16 cellular contexts compared by ENCODE assay signal in genomic region chr7:120867932-120868331, GRCh38. TPM values are rescaled to one million over a fixed set of nuclear protein-coding genes. Genes with fewer than 3 reads are reported as not detected.
DNase-seq lines count a peak whose midpoint lies in the region; ATAC-seq and TF ChIP-seq lines count a peak whose summit lies in the region.
"Had no signal": no experiment of that assay in that cellular context is flagged by ENCODE, and none has a peak within 500 bp of the region (broad histone marks: within the 10 kb centered on the region; RNA-seq: fewer than 3 reads in every experiment).

No MANE protein-coding gene starts in this region.

- H3K9me3 Mint-ChIP-seq in stimulated activated effector memory CD8-positive, alpha-beta T cell treated with anti-CD3 and anti-CD28 coated beads, Interleukin-12 subunit alpha, Interleukin-12 subunit beta, amount 100 ng/mL, for 72 hours, result no peaks in the 10 kb centered on the region
- no peaks in the 10 kb centered on the region for H3K9me3 Mint-ChIP-seq in type B pancreatic cell
- H3K9me3 Mint-ChIP-seq: activated naive CD4-positive, alpha-beta T cell treated with anti-CD3 and anti-CD28 coated beads, Interleukin-2, amount 50 U/mL, for 24 hours; central memory CD8-positive, alpha-beta T cell; T-cell had no signal

- WGBS in neuronal stem cell (ENCODE audit: extremely low coverage in 2 of 2, insufficient read length in 2 of 2, insufficient replicate concordance in 1 of 2), 2 donors, result no CpG with 5 or more reads among the region's 1 CpG

- H3K4me3 Mint-ChIP-seq in stimulated activated effector memory CD8-positive, alpha-beta T cell treated with anti-CD3 and anti-CD28 coated beads, Interleukin-12 subunit alpha, Interleukin-12 subunit beta, amount 100 ng/mL, for 72 hours, result no peak overlapping the region
- no peak overlapping the region for H3K4me3 Mint-ChIP-seq in type B pancreatic cell
- H3K4me3 Mint-ChIP-seq: activated CD8-positive, alpha-beta T cell treated with anti-CD3 and anti-CD28 coated beads, Interleukin-2, amount 10 ng/mL, durations not matched to agents 7 days and 5 days; activated naive CD4-positive, alpha-beta T cell treated with anti-CD3 and anti-CD28 coated beads, Interleukin-2, amount 50 U/mL, for 24 hours; central memory CD8-positive, alpha-beta T cell; T-cell had no signal

- no peak overlapping the region for H3K4me2 ChIP-seq in neuronal stem cell (ENCODE audit: insufficient read depth, low read length, poor library complexity, severe bottlenecking)

- H2AFZ ChIP-seq in neuronal stem cell (ENCODE audit: low read length), result no peak overlapping the region

- ATAC-seq in GM18907 (IDR thresholded peaks at IDR 0.05; ENCODE audit: unreplicated experiment) (peak; percentile 61), HG02798 (IDR thresholded peaks at IDR 0.05; ENCODE audit: poor library complexity, unreplicated experiment) (peak; percentile 51), HG02884 (IDR thresholded peaks at IDR 0.05; ENCODE audit: unreplicated experiment) (no peak)
- peak; percentile 43 for ATAC-seq in stimulated activated effector memory CD8-positive, alpha-beta T cell treated with anti-CD3 and anti-CD28 coated beads, Interleukin-12 subunit alpha, Interleukin-12 subunit beta, amount 100 ng/mL, for 72 hours
- ATAC-seq: activated CD8-positive, alpha-beta T cell treated with anti-CD3 and anti-CD28 coated beads, Interleukin-2, amount 10 ng/mL, durations not matched to agents 7 days and 5 days; psoas muscle; T-cell had no signal

- DNase-seq in RPMI7951 (ENCODE audit: low read depth), result peak; percentile 89
- DNase-seq in stimulated activated effector memory CD8-positive, alpha-beta T cell treated with anti-CD3 and anti-CD28 coated beads, Interleukin-12 subunit alpha, Interleukin-12 subunit beta, amount 100 ng/mL, for 72 hours (ENCODE audit: low spot score in 2 of 2), result no peak
- no peak for DNase-seq in type B pancreatic cell (ENCODE audit: extremely low spot score, unreplicated experiment)
- no peak for DNase-seq in neuronal stem cell (ENCODE audit: low spot score)
- DNase-seq in DMS 273 (lab: John Stamatoyannopoulos, UW; ENCODE audit: unreplicated experiment), result no peak
- DNase-seq: activated CD8-positive, alpha-beta T cell treated with anti-CD3 and anti-CD28 coated beads, Interleukin-2, amount 10 ng/mL, durations not matched to agents 7 days and 5 days; KBM-7; NCI-H2029 treated with DMSO at 0.1 percent for 48 hours; psoas muscle; substantia nigra; T-cell had no signal

- H2AK5ac ChIP-seq in neuronal stem cell (ENCODE audit: low read depth, low read length), result no peak overlapping the region

- no peak overlapping the region for H2BK120ac ChIP-seq in neuronal stem cell (ENCODE audit: low read depth, low read length)

- H3K4me1 ChIP-seq in neuronal stem cell (ENCODE audit: control insufficient read depth in 2 of 2, insufficient read depth in 1 of 2, low read depth in 1 of 2, low read length in 2 of 2), result peaks cover 8 to 13% of the 10 kb centered on the region in 2 donors
- H3K4me1 ChIP-seq: psoas muscle had no signal

- H3K9ac ChIP-seq in neuronal stem cell (ENCODE audit: low read depth, low read length, poor library complexity), result no peak overlapping the region

- H4K91ac ChIP-seq in neuronal stem cell (ENCODE audit: low read depth, low read length, poor library complexity), result no peak overlapping the region

- no peak overlapping the region for H3K27ac ChIP-seq in neuronal stem cell (replicated peaks; ENCODE audit: low read length)
- H3K27ac ChIP-seq: psoas muscle had no signal

- H4K8ac ChIP-seq in neuronal stem cell (ENCODE audit: low read depth, low read length), result no peak overlapping the region

- no peaks in the 10 kb centered on the region for H3K79me1 ChIP-seq in neuronal stem cell (ENCODE audit: low read depth, low read length)

- H3K23ac ChIP-seq in neuronal stem cell (ENCODE audit: low read depth, low read length, poor library complexity), result no peak overlapping the region

- H3K9me3 ChIP-seq in neuronal stem cell (replicated peaks in 1 of 2; ENCODE audit: control insufficient read depth in 2 of 2, insufficient read depth in 1 of 2, low read depth in 1 of 2, low read length in 2 of 2), result no peaks in the 10 kb centered on the region
- H3K9me3 ChIP-seq: psoas muscle had no signal

- H3K27ac Mint-ChIP-seq in stimulated activated effector memory CD8-positive, alpha-beta T cell treated with anti-CD3 and anti-CD28 coated beads, Interleukin-12 subunit alpha, Interleukin-12 subunit beta, amount 100 ng/mL, for 72 hours, result no peak overlapping the region
- no peak overlapping the region for H3K27ac Mint-ChIP-seq in type B pancreatic cell
- H3K27ac Mint-ChIP-seq: activated CD8-positive, alpha-beta T cell treated with anti-CD3 and anti-CD28 coated beads, Interleukin-2, amount 10 ng/mL, durations not matched to agents 7 days and 5 days; activated naive CD4-positive, alpha-beta T cell treated with anti-CD3 and anti-CD28 coated beads, Interleukin-2, amount 50 U/mL, for 24 hours; T-cell had no signal

- H3K4me3 ChIP-seq in neuronal stem cell (ENCODE audit: low read length in 2 of 2), result no peak overlapping the region
- H3K4me3 ChIP-seq: psoas muscle had no signal

- H3K4me1 Mint-ChIP-seq in stimulated activated effector memory CD8-positive, alpha-beta T cell treated with anti-CD3 and anti-CD28 coated beads, Interleukin-12 subunit alpha, Interleukin-12 subunit beta, amount 100 ng/mL, for 72 hours, result no peaks in the 10 kb centered on the region
- peaks cover 5% of the 10 kb centered on the region for H3K4me1 Mint-ChIP-seq in type B pancreatic cell (ENCODE audit: unreplicated experiment)
- H3K4me1 Mint-ChIP-seq: activated naive CD4-positive, alpha-beta T cell treated with anti-CD3 and anti-CD28 coated beads, Interleukin-2, amount 50 U/mL, for 24 hours; central memory CD8-positive, alpha-beta T cell; T-cell had no signal

- H3K27me3 Mint-ChIP-seq in type B pancreatic cell, result no peaks in the 10 kb centered on the region

- no peak overlapping the region for H2BK12ac ChIP-seq in neuronal stem cell (ENCODE audit: low read length)

- H3K4ac ChIP-seq in neuronal stem cell (ENCODE audit: low read length), result no peak overlapping the region

- no peak overlapping the region for H3K18ac ChIP-seq in neuronal stem cell (ENCODE audit: low read length)

- no peaks in the 10 kb centered on the region for H3K36me3 Mint-ChIP-seq in stimulated activated effector memory CD8-positive, alpha-beta T cell treated with anti-CD3 and anti-CD28 coated beads, Interleukin-12 subunit alpha, Interleukin-12 subunit beta, amount 100 ng/mL, for 72 hours
- no peaks in the 10 kb centered on the region for H3K36me3 Mint-ChIP-seq in type B pancreatic cell
- H3K36me3 Mint-ChIP-seq: activated naive CD4-positive, alpha-beta T cell treated with anti-CD3 and anti-CD28 coated beads, Interleukin-2, amount 50 U/mL, for 24 hours; T-cell had no signal

- H3K27me3 ChIP-seq in neuronal stem cell (ENCODE audit: control insufficient read depth in 3 of 3, insufficient read depth in 3 of 3, low read depth in 1 of 3, low read length in 3 of 3), result no peaks in the 10 kb centered on the region

- H2BK5ac ChIP-seq in neuronal stem cell (ENCODE audit: low read length), result no peak overlapping the region

- H3K14ac ChIP-seq in neuronal stem cell (ENCODE audit: low read length), result no peak overlapping the region

- no peak for TF ChIP-seq CTCF in type B pancreatic cell (conservative IDR thresholded peaks at IDR 0.05)

- H2BK15ac ChIP-seq in neuronal stem cell (ENCODE audit: low read length), result no peak overlapping the region

- H3K36me3 ChIP-seq in neuronal stem cell (replicated peaks in 1 of 2; ENCODE audit: control insufficient read depth in 2 of 2, insufficient read depth in 2 of 2, low read length in 2 of 2), result no peaks in the 10 kb centered on the region

RNA-seq across cellular contexts. Expression of gene TSPAN12, which starts 10.0 kb away (rescaled TPM):
- total RNA-seq in RPMI7951 (2014; rRNA removed; shearing (Covaris generic)), result 2.3 and 2.9 TPM in 2 replicates
- 14.8 and 16.3 TPM in 2 replicates for total RNA-seq in type B pancreatic cell (ENCODE audit: low replicate concordance)
- 21.3 TPM for polyA plus RNA-seq in neuronal stem cell (2013, experiment 1 of 2)
- 21.0 TPM for polyA plus RNA-seq in neuronal stem cell (2013, experiment 2 of 2)
- total RNA-seq: activated CD8-positive, alpha-beta T cell treated with anti-CD3 and anti-CD28 coated beads, Interleukin-2, amount 10 ng/mL, durations not matched to agents 7 days and 5 days had no signal
